1 cellular context compared by ENCODE assay signal in the genomic region with DNA sequence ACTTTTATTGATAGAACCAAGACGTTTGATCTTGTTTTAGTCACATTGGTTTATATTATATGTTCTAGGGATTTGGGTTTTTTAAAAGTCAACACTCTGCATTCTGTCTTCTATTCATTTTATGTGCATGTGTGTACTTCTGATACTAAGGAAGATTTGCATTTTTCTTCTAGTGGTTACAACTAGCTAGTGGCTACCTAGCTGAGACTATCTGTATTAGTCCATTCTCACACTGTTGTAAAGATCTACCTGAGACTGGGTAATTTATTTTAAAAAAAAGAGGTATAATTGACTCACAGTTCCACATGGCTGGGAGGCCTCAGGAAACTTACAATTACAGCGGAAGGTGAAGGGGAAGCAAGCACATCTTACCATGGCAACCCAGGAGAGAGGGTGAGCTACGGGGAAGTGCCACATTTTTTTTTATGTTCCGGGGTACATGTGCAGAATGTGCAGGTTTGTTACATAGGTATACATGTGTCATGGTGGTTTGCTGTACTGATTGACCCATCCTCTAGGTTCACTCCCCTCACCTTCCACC.
TF ChIP-seq lines count a peak whose summit lies in the region.

No MANE protein-coding gene starts in this region.

TF ChIP-seq in endothelial cell of umbilical vein, 7 proteins besides CTCF, POLR2A, EP300 and RAD21:
- TF ChIP-seq, protein P1, sequence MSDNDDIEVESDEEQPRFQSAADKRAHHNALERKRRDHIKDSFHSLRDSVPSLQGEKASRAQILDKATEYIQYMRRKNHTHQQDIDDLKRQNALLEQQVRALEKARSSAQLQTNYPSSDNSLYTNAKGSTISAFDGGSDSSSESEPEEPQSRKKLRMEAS (IDR thresholded peaks at IDR 0.05; ENCODE audit: insufficient read depth, insufficient read length): no peak
- no peak for TF ChIP-seq POLR2AphosphoS5 (IDR thresholded peaks at IDR 0.05; ENCODE audit: insufficient read depth, low read depth, low read length)
- TF ChIP-seq MYC (IDR thresholded peaks at IDR 0.05; ENCODE audit: low read depth, low read length): no peak
- TF ChIP-seq FOS (IDR thresholded peaks at IDR 0.05; ENCODE audit: borderline replicate concordance, insufficient read depth, low read length): no peak
- TF ChIP-seq GATA2 (IDR thresholded peaks at IDR 0.05; ENCODE audit: insufficient read depth, insufficient read length, low read depth, low read length): no peak
- TF ChIP-seq JUN (IDR thresholded peaks at IDR 0.05; ENCODE audit: borderline replicate concordance, insufficient read depth, insufficient read length, low read depth): no peak
- TF ChIP-seq EZH2 (IDR thresholded peaks at IDR 0.05; ENCODE audit: borderline replicate concordance, low read depth, low read length, severe bottlenecking): no peak
TF ChIP-seq in endothelial cell of umbilical vein: peak in this region for 0.
